Comparison of ENCODE assay signal across 10 cellular contexts in the genomic region with DNA sequence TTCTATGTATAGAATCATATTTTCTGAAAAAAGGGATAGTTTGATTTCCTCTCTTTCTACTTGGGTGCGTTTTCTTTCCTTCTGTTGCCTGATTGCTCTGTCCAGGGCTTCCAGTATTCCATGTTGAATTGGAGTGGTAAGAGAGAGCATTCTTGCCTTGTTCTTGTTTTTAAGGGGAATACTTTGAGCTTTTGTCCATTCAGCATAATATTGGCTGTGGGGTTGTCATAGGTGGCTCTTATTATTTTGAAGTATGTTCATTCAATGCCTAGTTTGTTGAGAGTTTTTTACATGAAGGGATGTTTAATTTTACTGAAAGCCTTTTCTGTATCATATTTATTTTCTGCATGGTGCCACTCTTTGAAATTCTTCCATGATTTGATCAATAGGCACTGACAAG.
"Had no signal": no experiment of that assay in that cellular context is flagged by ENCODE, and none has a peak within 500 bp of the region (broad histone marks: within the 10 kb centered on the region; RNA-seq: fewer than 3 reads in every experiment).

No MANE protein-coding gene starts in this region.

- FAIRE-seq: H1 had no signal

- H3K4me1 ChIP-seq: HAP-1 had no signal

- H3K9me3 ChIP-seq: HAP-1 had no signal

- DNase-seq: GM23248, GOT3, H7, H9, HCEC 1CT, HFFc6 had no signal

- H3K9ac ChIP-seq: GM23248 had no signal

- H3K36me3 ChIP-seq: HAP-1 had no signal

- H3K4me3 ChIP-seq: GM23248, GM23338, HAP-1 had no signal

- ATAC-seq: GM23338, HCT116 had no signal

- H2AFZ ChIP-seq: GM23248, GM23338 had no signal

- H3K27ac ChIP-seq: GM23248 had no signal

- H3K4me2 ChIP-seq: GM23338 had no signal
